In genomic region chr12:90959538-90960139, GRCh38 we compare ENCODE assay signal across 8 cellular contexts. TPM values are rescaled to one million over a fixed set of nuclear protein-coding genes. Genes with fewer than 3 reads are reported as not detected.
A peak's percentile ranks its signal among the peaks of the same experiment; 100 is the strongest.
DNase-seq lines count a peak whose midpoint lies in the region; ATAC-seq, FAIRE-seq and TF ChIP-seq lines count a peak whose summit lies in the region.

No MANE protein-coding gene starts in this region.

- FAIRE-seq in A549 (lab: Jason Lieb, UNC): peak; percentile 63

- ATAC-seq in A549 (peak; percentile 79 to 91; a peak in 4 of 6 replicates), HCT116 (peak; percentile 82), SK-N-SH treated with all-trans-retinoic acid at 6 μM for 48 hours (peak; percentile 94), GM21825 (IDR thresholded peaks at IDR 0.05; ENCODE audit: unreplicated experiment) (no peak)

- no peaks in the 10 kb centered on the region for H4K20me1 ChIP-seq in HCT116 (ENCODE audit: insufficient read depth)
- no peaks in the 10 kb centered on the region for H4K20me1 ChIP-seq in Loucy (ENCODE audit: insufficient read depth, low read length, poor library complexity, severe bottlenecking)

- H3K36me3 ChIP-seq in HCT116 (ENCODE audit: control insufficient read depth in 1 of 2, insufficient read depth in 2 of 2, low read length in 2 of 2) (no peaks in the 10 kb centered on the region), Loucy (ENCODE audit: insufficient read depth, low read length) (no peaks in the 10 kb centered on the region), parathyroid adenoma (ENCODE audit: control insufficient read depth, insufficient read depth, low read length) (no peaks in the 10 kb centered on the region)

- H3K4me3 ChIP-seq in A549 (no peak overlapping the region), HCT116 (replicated peaks in 1 of 2; ENCODE audit: low read depth in 1 of 2, low read length in 2 of 2) (no peak overlapping the region), Loucy (ENCODE audit: low read length, poor library complexity, severe bottlenecking) (no peak overlapping the region), fibroblast of the aortic adventitia (ENCODE audit: low read depth, low read length) (no peak overlapping the region), parathyroid adenoma (ENCODE audit: low read depth, low read length) (no peak overlapping the region)

- TF ChIP-seq RAD21 in A549 (conservative IDR thresholded peaks at IDR 0.05 in 1 of 2, IDR thresholded peaks at IDR 0.05 in 1 of 2) (peak; percentile 49 to 67), HCT116 (IDR thresholded peaks at IDR 0.05; ENCODE audit: low read depth) (peak; percentile 64)

- RAD21 ChIA-PET in HCT116 (lab: Charles Lee; ENCODE audit: low non-redundant PET in 1 of 2, low total read pairs in 2 of 2, uncharacterized antibody in 2 of 2, unreplicated experiment in 2 of 2): no interaction called here

- H3K27ac ChIP-seq in A549 (no peak overlapping the region), HCT116 (ENCODE audit: low read depth, low read length) (no peak overlapping the region), parathyroid adenoma (no peak overlapping the region)

- 1% methylated on average over 4 of the region's 4 CpGs for WGBS in A549 (ENCODE audit: missing lambda C conversion rate)

- H3K4me2 ChIP-seq in A549 (no peak overlapping the region), HCT116 (ENCODE audit: low read length) (no peak overlapping the region), Loucy (ENCODE audit: low read depth, low read length, poor library complexity, severe bottlenecking) (no peak overlapping the region), parathyroid adenoma (ENCODE audit: low read length) (no peak overlapping the region)

- TF ChIP-seq CTCF in A549 (IDR thresholded peaks at IDR 0.05) (peak; percentile 69), GM10266 (IDR thresholded peaks at IDR 0.05; ENCODE audit: control insufficient read depth, insufficient read depth, low read depth, missing control alignments) (peak; percentile 77), HCT116 (IDR thresholded peaks at IDR 0.05 in 2 of 3, conservative IDR thresholded peaks at IDR 0.05 in 1 of 3; ENCODE audit: borderline replicate concordance in 1 of 3, insufficient read depth in 1 of 3, low read depth in 2 of 3, low read length in 2 of 3) (peak; percentile 55 to 68 (median 66); a peak in 5 of 6 replicates), Loucy (conservative IDR thresholded peaks at IDR 0.05; ENCODE audit: low read length) (peak; percentile 75), fibroblast of the aortic adventitia (IDR thresholded peaks at IDR 0.05; ENCODE audit: insufficient read depth, low read length) (peak; percentile 81), parathyroid adenoma (IDR thresholded peaks at IDR 0.05) (peak; percentile 66)

- TF ChIP-seq EP300 in A549 (IDR thresholded peaks at IDR 0.05): no peak

- CTCF ChIA-PET in A549 (lab: Yijun Ruan, JAX) (interaction anchor here (0.7 to 1.8 kb wide), 7 partner anchors 10 to 396 kb away, joined by 3 to 18 read pairs (median 5); no protein-coding TSS in a partner anchor), HCT116 (lab: Charles Lee) (interaction anchor here (1.0 to 3.2 kb wide), 9 partner anchors 10 to 407 kb away, joined by 3 to 37 read pairs (median 6); no protein-coding TSS in a partner anchor)

- POLR2A ChIA-PET in A549 (lab: Yijun Ruan, JAX): no interaction called here
- POLR2A ChIA-PET in HCT116 (lab: Charles Lee): interaction anchor here (1.2 kb wide), 1 partner anchor 15 kb away, joined by 4 read pairs; no protein-coding TSS in a partner anchor

- peaks cover 3% of the 10 kb centered on the region; the same call in 1 of the 3 replicates for H3K4me1 ChIP-seq in A549
- H3K4me1 ChIP-seq in HCT116 (ENCODE audit: control insufficient read depth in 1 of 2, insufficient read depth in 2 of 2, low read length in 2 of 2): no peaks in the 10 kb centered on the region
- no peaks in the 10 kb centered on the region for H3K4me1 ChIP-seq in Loucy (ENCODE audit: insufficient read depth, low read length, poor library complexity, severe bottlenecking)
- H3K4me1 ChIP-seq in parathyroid adenoma: no peaks in the 10 kb centered on the region

- no peaks in the 10 kb centered on the region for H3K9me2 ChIP-seq in HCT116 (ENCODE audit: insufficient read depth)
- H3K9me2 ChIP-seq in Loucy (replicated peaks; ENCODE audit: low read depth, low read length): no peaks in the 10 kb centered on the region

- intact Hi-C loops in HCT116 (cut with micrococcal nuclease): loop anchor here (1.0 kb wide), 1 partner anchor 396 kb away; no protein-coding TSS in a partner anchor

- peak; percentile 29 to 65 for DNase-seq in A549 (ENCODE audit: low read depth in 1 of 2, low spot score in 1 of 2)
- DNase-seq in GM10266 (ENCODE audit: extremely low spot score): peak; percentile 53
- DNase-seq in HCT116 (ENCODE audit: low read depth, low spot score): peak; percentile 39
- DNase-seq in fibroblast of the aortic adventitia (ENCODE audit: low read depth): peak; percentile 75

- H3K27me3 ChIP-seq in HCT116 (ENCODE audit: insufficient read depth, low read length) (no peaks in the 10 kb centered on the region), Loucy (ENCODE audit: insufficient read depth, low read length, poor library complexity, severe bottlenecking) (no peaks in the 10 kb centered on the region), parathyroid adenoma (ENCODE audit: control insufficient read depth, insufficient read depth, low read length) (no peaks in the 10 kb centered on the region)

- peak overlapping the region; percentile 92 for H2AFZ ChIP-seq in HCT116 (ENCODE audit: low read depth, low read length, poor library complexity, severe bottlenecking)
- H2AFZ ChIP-seq in Loucy (ENCODE audit: low read length): no peak overlapping the region
- H2AFZ ChIP-seq in parathyroid adenoma: no peak overlapping the region

- no TSS peak for BruUV-seq in HCT116 (replicated peaks; lab: Mats Ljungman, UMichigan)

- TF ChIP-seq POLR2A in A549 (IDR thresholded peaks at IDR 0.05; ENCODE audit: low read length) (no peak), HCT116 (IDR thresholded peaks at IDR 0.05; ENCODE audit: borderline replicate concordance, extremely low read depth, insufficient read depth, insufficient read length) (no peak)

- H3K79me2 ChIP-seq in HCT116 (ENCODE audit: insufficient read depth, low read length) (no peaks in the 10 kb centered on the region), Loucy (ENCODE audit: insufficient read depth, low read length) (no peaks in the 10 kb centered on the region), parathyroid adenoma (no peaks in the 10 kb centered on the region)

- no peaks in the 10 kb centered on the region for H3K9me3 ChIP-seq in A549
- H3K9me3 ChIP-seq in HCT116 (ENCODE audit: control insufficient read depth in 1 of 2, insufficient read depth in 1 of 2, low read depth in 1 of 2, low read length in 2 of 2): no peaks in the 10 kb centered on the region
- no peaks in the 10 kb centered on the region for H3K9me3 ChIP-seq in Loucy (ENCODE audit: insufficient read depth, low read depth, low read length)
- no peaks in the 10 kb centered on the region for H3K9me3 ChIP-seq in parathyroid adenoma (ENCODE audit: control insufficient read depth, low read length)

- H3F3A ChIP-seq in Loucy (ENCODE audit: low read depth): no peaks in the 10 kb centered on the region

- H3K9ac ChIP-seq in HCT116 (ENCODE audit: low read length) (no peak overlapping the region), Loucy (ENCODE audit: low read depth, low read length, poor library complexity, severe bottlenecking) (no peak overlapping the region), parathyroid adenoma (no peak overlapping the region)

TF ChIP-seq in A549, 52 proteins besides CTCF, POLR2A, EP300 and RAD21 (continues in another document):
- no peak for TF ChIP-seq FOSB (CRISPR knock-in tag; IDR thresholded peaks at IDR 0.05)
- TF ChIP-seq ZNF302 (CRISPR knock-in tag; IDR thresholded peaks at IDR 0.05): no peak
- TF ChIP-seq MYC (IDR thresholded peaks at IDR 0.05; ENCODE audit: borderline replicate concordance, low read length): no peak
- TF ChIP-seq HOXB13 (CRISPR knock-in tag; IDR thresholded peaks at IDR 0.05; ENCODE audit: low read depth): no peak
- TF ChIP-seq PHF8 (IDR thresholded peaks at IDR 0.05; ENCODE audit: borderline replicate concordance, low read depth): no peak
- peak; percentile 48 for TF ChIP-seq SMC3 (IDR thresholded peaks at IDR 0.05)

TF ChIP-seq in HCT116, 20 proteins besides CTCF, POLR2A, EP300 and RAD21 (continues in another document):
- TF ChIP-seq CBX3 (IDR thresholded peaks at IDR 0.05; ENCODE audit: low read depth) (no peak), ZNF274 (IDR thresholded peaks at IDR 0.05; ENCODE audit: low read depth, low read length) (no peak), CEBPB (IDR thresholded peaks at IDR 0.05; ENCODE audit: low read depth) (no peak), POLR2AphosphoS5 (IDR thresholded peaks at IDR 0.05; ENCODE audit: low read depth, low read length) (no peak), SIN3A (IDR thresholded peaks at IDR 0.05; ENCODE audit: low read depth) (no peak)

TF ChIP-seq in SK-N-SH treated with all-trans-retinoic acid at 6 μM for 48 hours, 23 proteins besides CTCF, POLR2A, EP300 and RAD21 (continues in another document):
- TF ChIP-seq ZFP30 (CRISPR knock-in tag; IDR thresholded peaks at IDR 0.05) (no peak), GLIS3 (CRISPR knock-in tag; IDR thresholded peaks at IDR 0.05) (no peak), ZNF70 (CRISPR knock-in tag; IDR thresholded peaks at IDR 0.05) (no peak), BACH2 (CRISPR knock-in tag; IDR thresholded peaks at IDR 0.05; ENCODE audit: borderline replicate concordance) (no peak)

RNA-seq across cellular contexts. Expression of gene CCER1, which starts 4.7 kb away (rescaled TPM):
- not detected in 2 replicates for polyA plus RNA-seq in A549 (2011; rRNA removed)
- not detected in 2 replicates for polyA plus RNA-seq in A549 (2012; cell fraction: cytosol; rRNA removed)
- not detected in 2 replicates for polyA plus RNA-seq in A549 (2012; cell fraction: nucleus; rRNA removed)
- not detected in 3 replicates for polyA plus RNA-seq in A549 (2017; fragmentation: RNase III; extraction: RNeasy Plus Mini Kit Qiagen cat#74134 plus additional on column Dnase treatment)
- polyA minus RNA-seq in A549 (2011; rRNA and poly(A)+ RNA removed): not detected in 2 replicates
- not detected for total RNA-seq in HCT116 (2021; ENCODE audit: unreplicated experiment)
- polyA plus RNA-seq in HCT116 (2012): not detected in 2 replicates
- total RNA-seq in fibroblast of the aortic adventitia (ENCODE audit: low replicate concordance): not detected in 2 replicates

RNA-seq across cellular contexts. Expression of gene EPYC, which starts 45.1 kb away (rescaled TPM):
- polyA plus RNA-seq in A549 (2011; rRNA removed) (not detected in 2 replicates), A549 (2017; fragmentation: RNase III; extraction: RNeasy Plus Mini Kit Qiagen cat#74134 plus additional on column Dnase treatment) (not detected in 3 replicates)
- polyA plus RNA-seq in A549 (2012; cell fraction: cytosol; rRNA removed): not detected in 2 replicates
- not detected in 2 replicates for polyA plus RNA-seq in A549 (2012; cell fraction: nucleus; rRNA removed)
- not detected in 2 replicates for polyA minus RNA-seq in A549 (2011; rRNA and poly(A)+ RNA removed)
- total RNA-seq in HCT116 (2021; ENCODE audit: unreplicated experiment) (not detected), fibroblast of the aortic adventitia (ENCODE audit: low replicate concordance) (not detected in 2 replicates)
- not detected in 2 replicates for polyA plus RNA-seq in HCT116 (2012)

Comparison
In these comparisons a context has a peak if more than half of its experiments do, and no peak if none do; other contexts are left out.
1. Of the 6 proteins assayed by ChIP-seq in both A549 and HCT116: peak only in A549: none; only in HCT116: none; in both: CTCF and RAD21; in neither: 4.